Comparison of ENCODE assay signal across 9 cellular contexts in the genomic region with DNA sequence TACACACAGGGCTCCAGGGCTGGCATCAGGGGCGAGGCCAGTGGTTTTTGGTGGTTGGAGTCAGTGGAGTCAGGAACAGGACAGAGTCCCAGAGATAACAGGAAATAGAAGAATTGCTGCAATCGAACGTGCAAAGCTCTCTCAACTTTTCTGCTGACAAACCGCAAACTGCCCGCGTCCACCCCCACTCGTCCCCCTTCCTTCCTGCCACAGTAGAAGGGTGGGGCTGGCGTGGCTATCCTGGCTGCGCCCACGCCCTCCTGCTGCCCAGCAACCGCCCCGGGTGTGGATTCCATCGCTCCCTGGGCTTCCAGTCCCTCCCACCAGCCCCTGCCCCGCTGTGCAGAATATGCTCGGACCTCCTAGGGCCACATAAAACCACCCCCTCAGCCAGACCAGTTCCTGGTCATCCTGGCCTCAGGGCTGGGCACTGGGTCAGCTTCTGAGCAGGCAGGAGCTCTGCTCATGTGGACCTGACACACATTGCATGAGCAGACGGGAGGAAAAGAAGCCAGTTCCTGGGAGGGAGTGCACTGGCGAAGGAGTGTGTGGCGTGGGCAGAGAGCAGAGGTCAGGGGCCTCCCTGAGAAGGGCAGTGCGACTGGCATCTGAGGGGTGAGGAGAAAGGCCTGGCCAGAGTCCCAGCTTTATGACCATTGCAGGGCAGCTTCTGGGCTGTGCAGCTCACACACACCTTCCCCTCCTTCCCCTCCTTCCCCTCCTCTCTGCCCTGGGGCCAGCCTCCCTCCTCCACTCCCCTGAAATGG.
DNase-seq lines count a peak whose midpoint lies in the region; ATAC-seq and TF ChIP-seq lines count a peak whose summit lies in the region.
"Had no signal": no experiment of that assay in that cellular context is flagged by ENCODE, and none has a peak within 500 bp of the region (broad histone marks: within the 10 kb centered on the region; RNA-seq: fewer than 3 reads in every experiment).

No MANE protein-coding gene starts in this region.

- no peaks in the 10 kb centered on the region for H3K27me3 ChIP-seq in CD4-positive, alpha-beta memory T cell (ENCODE audit: insufficient read depth, low read length)
- no peaks in the 10 kb centered on the region for H3K27me3 ChIP-seq in breast epithelium

- peak in 4 of 5 donors; percentile 11 to 28 (median 24) for DNase-seq in CD4-positive, alpha-beta memory T cell
- DNase-seq in NCI-H460 (ENCODE audit: extremely low read depth, low read depth) (peak; percentile 6), breast epithelium (ENCODE audit: low spot score in 2 of 2) (peak in 1 of 2 donors; percentile 19), mucosa of descending colon (peak; percentile 58 to 82 (median 73)), retina (no peak), GM19240 (ENCODE audit: insufficient read length, low spot score) (no peak)
- DNase-seq in activated CD4-positive, CD25-positive, alpha-beta regulatory T cell treated with anti-CD3 and anti-CD28 coated beads, Interleukin-2, amount 50 U/mL, for 72 hours, result no peak
- DNase-seq: naive B cell had no signal

- TF ChIP-seq POLR2A in breast epithelium (IDR thresholded peaks at IDR 0.05), result no peak

- peaks cover 78% of the 10 kb centered on the region for H3K36me3 ChIP-seq in CD4-positive, alpha-beta memory T cell (ENCODE audit: insufficient read depth, low read length)
- H3K36me3 ChIP-seq in breast epithelium, result no peaks in the 10 kb centered on the region
- no peaks in the 10 kb centered on the region for H3K36me3 ChIP-seq in mucosa of descending colon (ENCODE audit: low read depth)

- CTCF ChIA-PET in CD4-positive, alpha-beta memory T cell (lab: Charles Lee; ENCODE audit: partially characterized antibody), result interaction anchor here (1.5 kb wide), 1 partner anchor 85 kb away, joined by 3 read pairs; no protein-coding TSS in a partner anchor

- H3K9me3 ChIP-seq in CD4-positive, alpha-beta memory T cell (ENCODE audit: control insufficient read depth in 1 of 2, low read length in 2 of 2), result no peaks in the 10 kb centered on the region
- no peaks in the 10 kb centered on the region for H3K9me3 ChIP-seq in breast epithelium
- no peaks in the 10 kb centered on the region for H3K9me3 ChIP-seq in mucosa of descending colon

- H3K9me3 Mint-ChIP-seq in CD4-positive, alpha-beta memory T cell, result no peaks in the 10 kb centered on the region
- H3K9me3 Mint-ChIP-seq: naive B cell had no signal

- H3K36me3 Mint-ChIP-seq in CD4-positive, alpha-beta memory T cell, result peaks cover 41 to 43% of the 10 kb centered on the region in 2 donors

- peak overlapping the region in 1 of 7 donors; percentile 36 for H3K27ac Mint-ChIP-seq in CD4-positive, alpha-beta memory T cell

- TF ChIP-seq CTCF in breast epithelium (IDR thresholded peaks at IDR 0.05), result no peak
- TF ChIP-seq CTCF in mucosa of descending colon (IDR thresholded peaks at IDR 0.05), result no peak

- H3K4me1 Mint-ChIP-seq in CD4-positive, alpha-beta memory T cell, result peaks cover 0 to 14% (median 6%) of the 10 kb centered on the region in 4 donors

- intact Hi-C loops in CD4-positive, alpha-beta memory T cell (cut with micrococcal nuclease), result no loop called here
- intact Hi-C loops in breast epithelium (cut with DNase I; ENCODE audit: low total_unique reads), result no loop called here
- intact Hi-C loops in mucosa of descending colon (cut with DNase I, micrococcal nuclease), result no loop called here

- H3K27me3 Mint-ChIP-seq in CD4-positive, alpha-beta memory T cell, result no peaks in the 10 kb centered on the region
- H3K27me3 Mint-ChIP-seq: naive B cell had no signal

- H3K27ac ChIP-seq in CD4-positive, alpha-beta memory T cell (ENCODE audit: low read depth, low read length), result peak overlapping the region; percentile 7
- peak overlapping the region in 1 of 2 donors; percentile 3 for H3K27ac ChIP-seq in breast epithelium

- POLR2A ChIA-PET in CD4-positive, alpha-beta memory T cell (lab: Charles Lee; ENCODE audit: partially characterized antibody), result interaction anchor here (0.8 to 1.1 kb wide), 3 partner anchors 12 to 85 kb away, joined by 3 to 4 read pairs (median 3); no protein-coding TSS in a partner anchor

- peak; percentile 83 for ATAC-seq in mucosa of descending colon
- ATAC-seq in HG03432 (IDR thresholded peaks at IDR 0.05; ENCODE audit: unreplicated experiment), result no peak

- H3K4me3 ChIP-seq in CD4-positive, alpha-beta memory T cell (ENCODE audit: low read length in 2 of 2), result peak overlapping the region in 1 of 2 donors; percentile 2
- H3K4me3 ChIP-seq in breast epithelium, result peak overlapping the region in 2 of 3 donors; percentile 1 to 40
- H3K4me3 ChIP-seq in mucosa of descending colon, result no peak overlapping the region

- peak overlapping the region in 1 of 8 donors; percentile 30 for H3K4me3 Mint-ChIP-seq in CD4-positive, alpha-beta memory T cell

- peaks cover 33% of the 10 kb centered on the region for H3K4me1 ChIP-seq in CD4-positive, alpha-beta memory T cell (ENCODE audit: insufficient read depth, low read length)
- H3K4me1 ChIP-seq in breast epithelium (no peaks in the 10 kb centered on the region), mucosa of descending colon (ENCODE audit: low read depth) (peaks cover 10% of the 10 kb centered on the region)

Comparison
In these comparisons a context has a peak if more than half of its experiments do, and no peak if none do; other contexts are left out.
1. DNase-seq: peak in CD4-positive, alpha-beta memory T cell (4 of 5), NCI-H460 (single experiment) and mucosa of descending colon (3 of 3); none in retina (single experiment), activated CD4-positive, CD25-positive, alpha-beta regulatory T cell treated with anti-CD3 and anti-CD28 coated beads, Interleukin-2, amount 50 U/mL, for 72 hours (single experiment) and GM19240 (single experiment).